Comparison of ENCODE assay signal across 29 cellular contexts in the genomic region with DNA sequence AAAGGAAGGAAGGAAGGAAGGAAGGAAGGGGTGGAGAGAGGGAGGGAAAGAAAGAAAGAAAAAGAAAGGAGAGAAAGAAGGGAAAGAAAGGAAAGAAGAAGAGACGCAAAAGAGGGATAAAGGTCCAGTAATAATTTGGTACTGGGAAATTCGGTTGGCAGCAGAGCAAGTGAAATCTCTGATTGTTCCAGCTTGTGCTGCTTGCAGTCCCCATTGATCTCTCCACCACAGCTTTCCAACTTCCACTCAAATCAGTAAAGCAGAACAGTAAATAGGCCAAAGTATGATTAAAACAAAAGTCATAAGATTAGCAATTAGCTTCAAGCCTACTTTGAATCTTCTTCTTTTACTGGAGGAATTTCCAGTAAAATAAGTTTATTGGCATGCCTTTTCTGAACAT.
"Had no signal": no experiment of that assay in that cellular context is flagged by ENCODE, and none has a peak within 500 bp of the region (broad histone marks: within the 10 kb centered on the region; RNA-seq: fewer than 3 reads in every experiment).

No MANE protein-coding gene starts in this region.

- H3K4me3 ChIP-seq: coronary artery, esophagus muscularis mucosa, gastrocnemius medialis had no signal

- FAIRE-seq: astrocyte, bronchial epithelial cell had no signal

- H3K27me3 ChIP-seq: brain microvascular endothelial cell, dorsolateral prefrontal cortex, esophagus muscularis mucosa, foreskin keratinocyte, gastrocnemius medialis had no signal

- H3K36me3 ChIP-seq: brain microvascular endothelial cell, esophagus muscularis mucosa, gastrocnemius medialis, WERI-Rb-1 had no signal

- H3K9me3 ChIP-seq: esophagus muscularis mucosa, gastrocnemius medialis had no signal

- H3K4me1 ChIP-seq: esophagus muscularis mucosa had no signal

- DNase-seq: activated B cell treated with CpG ODN at 0.5 μM for 24 hours; activated CD4-positive, alpha-beta T cell treated with anti-CD3 and anti-CD28 coated beads for 48 hours; activated CD4-positive, alpha-beta T cell treated with anti-CD3 and anti-CD28 coated beads, Interleukin-2, amount 50 U/mL, for 1 hour; activated CD4-positive, alpha-beta T cell treated with anti-CD3 and anti-CD28 coated beads, Interleukin-2, amount 50 U/mL, for 48 hours; activated CD8-positive, alpha-beta memory T cell treated with anti-CD3 and anti-CD28 coated beads for 24 hours; activated CD8-positive, alpha-beta T cell treated with anti-CD3 and anti-CD28 coated beads for 36 hours; activated effector memory CD4-positive, alpha-beta T cell treated with anti-CD3 and anti-CD28 coated beads, Interleukin-2, amount 50 U/mL, for 16 hours; activated naive CD4-positive, alpha-beta T cell treated with anti-CD3 and anti-CD28 coated beads for 36 hours; activated naive CD8-positive, alpha-beta T cell treated with anti-CD3 and anti-CD28 coated beads, Interleukin-2, amount 10 ng/mL, durations not matched to agents 7 days and 5 days; activated T-cell treated with anti-CD3 and anti-CD28 coated beads, Interleukin-2, amount 50 U/mL, for 4 hours; amniotic stem cell; anterior cingulate cortex; brain microvascular endothelial cell; dorsolateral prefrontal cortex; effector memory CD4-positive, alpha-beta T cell; endodermal cell; erythroblast; foreskin keratinocyte; gastrocnemius medialis; glutamatergic neuron; T-helper 1 cell; T-helper 17 cell; T1000; WERI-Rb-1 had no signal

- H3K27ac ChIP-seq: brain microvascular endothelial cell, coronary artery, dorsolateral prefrontal cortex, esophagus muscularis mucosa, foreskin keratinocyte, gastrocnemius medialis, WERI-Rb-1 had no signal

- ATAC-seq: activated CD4-positive, CD25-positive, alpha-beta regulatory T cell treated with anti-CD3 and anti-CD28 coated beads, Interleukin-2, amount 50 U/mL, for 24 hours; activated CD8-positive, alpha-beta T cell treated with anti-CD3 and anti-CD28 coated beads for 36 hours; activated T-cell treated with anti-CD3 and anti-CD28 coated beads, Interleukin-2, amount 50 U/mL, for 4 hours; foreskin keratinocyte; gastrocnemius medialis; T-helper 17 cell had no signal
